ENCODE assay signal across 8 cellular contexts in genomic region chr3:12967751-12968209, GRCh38.
DNase-seq lines count a peak whose midpoint lies in the region; ATAC-seq and TF ChIP-seq lines count a peak whose summit lies in the region.

No MANE protein-coding gene starts in this region.

- peak overlapping the region; percentile 60 for H2BK15ac ChIP-seq in neuronal stem cell (ENCODE audit: low read length)

- peak overlapping the region; percentile 82 for H3K9ac ChIP-seq in neuronal stem cell (ENCODE audit: low read depth, low read length, poor library complexity)

- peak overlapping the region; percentile 27 for H4K8ac ChIP-seq in neuronal stem cell (ENCODE audit: low read depth, low read length)

- peak overlapping the region; percentile 94 for H3K23ac ChIP-seq in neuronal stem cell (ENCODE audit: low read depth, low read length, poor library complexity)

- H4K91ac ChIP-seq in neuronal stem cell (ENCODE audit: low read depth, low read length, poor library complexity), result no peak overlapping the region

- no peak for TF ChIP-seq CTCF in foreskin keratinocyte (conservative IDR thresholded peaks at IDR 0.05)

- H3K9me3 Mint-ChIP-seq in stimulated activated naive CD8-positive, alpha-beta T cell treated with anti-CD3 and anti-CD28 coated beads, Interleukin-15, amount 100 ng/mL, for 72 hours, result no peaks in the 10 kb centered on the region

- H3K27me3 Mint-ChIP-seq in stimulated activated naive CD8-positive, alpha-beta T cell treated with anti-CD3 and anti-CD28 coated beads, Interleukin-15, amount 100 ng/mL, for 72 hours, result no peaks in the 10 kb centered on the region

- peak overlapping the region; percentile 78 for H3K4me3 Mint-ChIP-seq in stimulated activated naive CD8-positive, alpha-beta T cell treated with anti-CD3 and anti-CD28 coated beads, Interleukin-15, amount 100 ng/mL, for 72 hours

- H3K27me3 ChIP-seq in SJCRH30 (no peaks in the 10 kb centered on the region), foreskin keratinocyte (peaks cover 28% of the 10 kb centered on the region), neuronal stem cell (ENCODE audit: control insufficient read depth in 3 of 3, insufficient read depth in 3 of 3, low read depth in 1 of 3, low read length in 3 of 3) (no peaks in the 10 kb centered on the region)

- H3K9me3 ChIP-seq in SJCRH30 (replicated peaks), result no peaks in the 10 kb centered on the region
- no peaks in the 10 kb centered on the region for H3K9me3 ChIP-seq in neuronal stem cell (replicated peaks in 1 of 2; ENCODE audit: control insufficient read depth in 2 of 2, insufficient read depth in 1 of 2, low read depth in 1 of 2, low read length in 2 of 2)

- H3K79me1 ChIP-seq in neuronal stem cell (ENCODE audit: low read depth, low read length), result peaks cover 5% of the 10 kb centered on the region

- H3K27ac Mint-ChIP-seq in stimulated activated naive CD8-positive, alpha-beta T cell treated with anti-CD3 and anti-CD28 coated beads, Interleukin-15, amount 100 ng/mL, for 72 hours, result peak overlapping the region in 1 of 2 donors; percentile 20

- no peak overlapping the region for H2BK12ac ChIP-seq in neuronal stem cell (ENCODE audit: low read length)

- H3K27ac ChIP-seq in SJCRH30 (peak overlapping the region; percentile 41; the same call in 1 of the 2 replicates), foreskin keratinocyte (no peak overlapping the region), neuronal stem cell (replicated peaks; ENCODE audit: low read length) (no peak overlapping the region)

- no peak overlapping the region for H2BK120ac ChIP-seq in neuronal stem cell (ENCODE audit: low read depth, low read length)

- H3K4me1 Mint-ChIP-seq in stimulated activated naive CD8-positive, alpha-beta T cell treated with anti-CD3 and anti-CD28 coated beads, Interleukin-15, amount 100 ng/mL, for 72 hours, result peaks cover 59% of the 10 kb centered on the region

- peak overlapping the region; percentile 91 for H3K4me3 ChIP-seq in SJCRH30
- peak overlapping the region; percentile 42 to 81 for H3K4me3 ChIP-seq in neuronal stem cell (ENCODE audit: low read length in 2 of 2)

- WGBS in neuronal stem cell (ENCODE audit: extremely low coverage in 2 of 2, insufficient read length in 2 of 2, insufficient replicate concordance in 1 of 2), 2 donors, result no CpG with 5 or more reads among the region's 40 CpGs

- H2BK5ac ChIP-seq in neuronal stem cell (ENCODE audit: low read length), result no peak overlapping the region

- ATAC-seq in GM19351 (IDR thresholded peaks at IDR 0.05; ENCODE audit: unreplicated experiment), result peak; percentile 83
- peak; percentile 38 for ATAC-seq in HG03457 (IDR thresholded peaks at IDR 0.05; ENCODE audit: unreplicated experiment)
- ATAC-seq in foreskin keratinocyte, result peak; percentile 84
- ATAC-seq in stimulated activated naive CD8-positive, alpha-beta T cell treated with anti-CD3 and anti-CD28 coated beads, Interleukin-15, amount 100 ng/mL, for 72 hours, result peak; percentile 85

- H3K14ac ChIP-seq in neuronal stem cell (ENCODE audit: low read length), result no peak overlapping the region

- H3K4me1 ChIP-seq in SJCRH30 (peaks cover 42% of the 10 kb centered on the region), foreskin keratinocyte (no peaks in the 10 kb centered on the region), neuronal stem cell (ENCODE audit: control insufficient read depth in 2 of 2, insufficient read depth in 1 of 2, low read depth in 1 of 2, low read length in 2 of 2) (peaks cover 19 to 25% of the 10 kb centered on the region in 2 donors)

- peak overlapping the region; percentile 90 for H3K18ac ChIP-seq in neuronal stem cell (ENCODE audit: low read length)

- H2AK5ac ChIP-seq in neuronal stem cell (ENCODE audit: low read depth, low read length), result peak overlapping the region; percentile 74

- peak; percentile 100 for DNase-seq in AG08395 (ENCODE audit: low spot score)
- DNase-seq in SJCRH30, result peak; percentile 86 to 87
- peak; percentile 86 for DNase-seq in activated gamma-delta T cell treated with Interleukin-2 at 50 U/mL for 16 hours
- peak in 1 of 2 donors; percentile 43 for DNase-seq in foreskin keratinocyte
- DNase-seq in neuronal stem cell (ENCODE audit: low spot score), result peak; percentile 85
- DNase-seq in stimulated activated naive CD8-positive, alpha-beta T cell treated with anti-CD3 and anti-CD28 coated beads, Interleukin-15, amount 100 ng/mL, for 72 hours, result peak; percentile 84 to 85

- H3K36me3 ChIP-seq in SJCRH30, result no peaks in the 10 kb centered on the region
- no peaks in the 10 kb centered on the region for H3K36me3 ChIP-seq in neuronal stem cell (replicated peaks in 1 of 2; ENCODE audit: control insufficient read depth in 2 of 2, insufficient read depth in 2 of 2, low read length in 2 of 2)

- peak overlapping the region; percentile 67 for H2AFZ ChIP-seq in neuronal stem cell (ENCODE audit: low read length)

- no peak overlapping the region for H3K4ac ChIP-seq in neuronal stem cell (ENCODE audit: low read length)

- peak overlapping the region; percentile 54 for H3K4me2 ChIP-seq in neuronal stem cell (ENCODE audit: insufficient read depth, low read length, poor library complexity, severe bottlenecking)
